Comparison of ENCODE assay signal across 2 cellular contexts in genomic region chr14:104403421-104404220, GRCh38.
TF ChIP-seq lines count a peak whose summit lies in the region.

No MANE protein-coding gene starts in this region.

TF ChIP-seq in GM23338, 12 proteins besides CTCF, POLR2A, EP300 and RAD21:
- TF ChIP-seq EZH2 (IDR thresholded peaks at IDR 0.05; ENCODE audit: low read depth, unreplicated experiment): no peak
- TF ChIP-seq STAT1 (IDR thresholded peaks at IDR 0.05; ENCODE audit: unreplicated experiment): no peak
- no peak for TF ChIP-seq NANOG (IDR thresholded peaks at IDR 0.05; ENCODE audit: borderline replicate concordance)
- no peak for TF ChIP-seq ZNF114 (CRISPR knock-in tag; IDR thresholded peaks at IDR 0.05)
- TF ChIP-seq JUNB (IDR thresholded peaks at IDR 0.05; ENCODE audit: unreplicated experiment): no peak
- TF ChIP-seq, protein P1, sequence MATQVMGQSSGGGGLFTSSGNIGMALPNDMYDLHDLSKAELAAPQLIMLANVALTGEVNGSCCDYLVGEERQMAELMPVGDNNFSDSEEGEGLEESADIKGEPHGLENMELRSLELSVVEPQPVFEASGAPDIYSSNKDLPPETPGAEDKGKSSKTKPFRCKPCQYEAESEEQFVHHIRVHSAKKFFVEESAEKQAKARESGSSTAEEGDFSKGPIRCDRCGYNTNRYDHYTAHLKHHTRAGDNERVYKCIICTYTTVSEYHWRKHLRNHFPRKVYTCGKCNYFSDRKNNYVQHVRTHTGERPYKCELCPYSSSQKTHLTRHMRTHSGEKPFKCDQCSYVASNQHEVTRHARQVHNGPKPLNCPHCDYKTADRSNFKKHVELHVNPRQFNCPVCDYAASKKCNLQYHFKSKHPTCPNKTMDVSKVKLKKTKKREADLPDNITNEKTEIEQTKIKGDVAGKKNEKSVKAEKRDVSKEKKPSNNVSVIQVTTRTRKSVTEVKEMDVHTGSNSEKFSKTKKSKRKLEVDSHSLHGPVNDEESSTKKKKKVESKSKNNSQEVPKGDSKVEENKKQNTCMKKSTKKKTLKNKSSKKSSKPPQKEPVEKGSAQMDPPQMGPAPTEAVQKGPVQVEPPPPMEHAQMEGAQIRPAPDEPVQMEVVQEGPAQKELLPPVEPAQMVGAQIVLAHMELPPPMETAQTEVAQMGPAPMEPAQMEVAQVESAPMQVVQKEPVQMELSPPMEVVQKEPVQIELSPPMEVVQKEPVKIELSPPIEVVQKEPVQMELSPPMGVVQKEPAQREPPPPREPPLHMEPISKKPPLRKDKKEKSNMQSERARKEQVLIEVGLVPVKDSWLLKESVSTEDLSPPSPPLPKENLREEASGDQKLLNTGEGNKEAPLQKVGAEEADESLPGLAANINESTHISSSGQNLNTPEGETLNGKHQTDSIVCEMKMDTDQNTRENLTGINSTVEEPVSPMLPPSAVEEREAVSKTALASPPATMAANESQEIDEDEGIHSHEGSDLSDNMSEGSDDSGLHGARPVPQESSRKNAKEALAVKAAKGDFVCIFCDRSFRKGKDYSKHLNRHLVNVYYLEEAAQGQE (IDR thresholded peaks at IDR 0.05; ENCODE audit: unreplicated experiment): no peak
- TF ChIP-seq POLR2AphosphoS5 (IDR thresholded peaks at IDR 0.05; ENCODE audit: low read depth): no peak
- TF ChIP-seq ZNF331 (CRISPR knock-in tag; IDR thresholded peaks at IDR 0.05; ENCODE audit: low read depth): no peak
- TF ChIP-seq CREB1 (CRISPR knock-in tag; IDR thresholded peaks at IDR 0.05; ENCODE audit: low read depth): no peak
- TF ChIP-seq EZH2phosphoT487 (IDR thresholded peaks at IDR 0.05; ENCODE audit: unreplicated experiment): no peak
- TF ChIP-seq, protein P2, sequence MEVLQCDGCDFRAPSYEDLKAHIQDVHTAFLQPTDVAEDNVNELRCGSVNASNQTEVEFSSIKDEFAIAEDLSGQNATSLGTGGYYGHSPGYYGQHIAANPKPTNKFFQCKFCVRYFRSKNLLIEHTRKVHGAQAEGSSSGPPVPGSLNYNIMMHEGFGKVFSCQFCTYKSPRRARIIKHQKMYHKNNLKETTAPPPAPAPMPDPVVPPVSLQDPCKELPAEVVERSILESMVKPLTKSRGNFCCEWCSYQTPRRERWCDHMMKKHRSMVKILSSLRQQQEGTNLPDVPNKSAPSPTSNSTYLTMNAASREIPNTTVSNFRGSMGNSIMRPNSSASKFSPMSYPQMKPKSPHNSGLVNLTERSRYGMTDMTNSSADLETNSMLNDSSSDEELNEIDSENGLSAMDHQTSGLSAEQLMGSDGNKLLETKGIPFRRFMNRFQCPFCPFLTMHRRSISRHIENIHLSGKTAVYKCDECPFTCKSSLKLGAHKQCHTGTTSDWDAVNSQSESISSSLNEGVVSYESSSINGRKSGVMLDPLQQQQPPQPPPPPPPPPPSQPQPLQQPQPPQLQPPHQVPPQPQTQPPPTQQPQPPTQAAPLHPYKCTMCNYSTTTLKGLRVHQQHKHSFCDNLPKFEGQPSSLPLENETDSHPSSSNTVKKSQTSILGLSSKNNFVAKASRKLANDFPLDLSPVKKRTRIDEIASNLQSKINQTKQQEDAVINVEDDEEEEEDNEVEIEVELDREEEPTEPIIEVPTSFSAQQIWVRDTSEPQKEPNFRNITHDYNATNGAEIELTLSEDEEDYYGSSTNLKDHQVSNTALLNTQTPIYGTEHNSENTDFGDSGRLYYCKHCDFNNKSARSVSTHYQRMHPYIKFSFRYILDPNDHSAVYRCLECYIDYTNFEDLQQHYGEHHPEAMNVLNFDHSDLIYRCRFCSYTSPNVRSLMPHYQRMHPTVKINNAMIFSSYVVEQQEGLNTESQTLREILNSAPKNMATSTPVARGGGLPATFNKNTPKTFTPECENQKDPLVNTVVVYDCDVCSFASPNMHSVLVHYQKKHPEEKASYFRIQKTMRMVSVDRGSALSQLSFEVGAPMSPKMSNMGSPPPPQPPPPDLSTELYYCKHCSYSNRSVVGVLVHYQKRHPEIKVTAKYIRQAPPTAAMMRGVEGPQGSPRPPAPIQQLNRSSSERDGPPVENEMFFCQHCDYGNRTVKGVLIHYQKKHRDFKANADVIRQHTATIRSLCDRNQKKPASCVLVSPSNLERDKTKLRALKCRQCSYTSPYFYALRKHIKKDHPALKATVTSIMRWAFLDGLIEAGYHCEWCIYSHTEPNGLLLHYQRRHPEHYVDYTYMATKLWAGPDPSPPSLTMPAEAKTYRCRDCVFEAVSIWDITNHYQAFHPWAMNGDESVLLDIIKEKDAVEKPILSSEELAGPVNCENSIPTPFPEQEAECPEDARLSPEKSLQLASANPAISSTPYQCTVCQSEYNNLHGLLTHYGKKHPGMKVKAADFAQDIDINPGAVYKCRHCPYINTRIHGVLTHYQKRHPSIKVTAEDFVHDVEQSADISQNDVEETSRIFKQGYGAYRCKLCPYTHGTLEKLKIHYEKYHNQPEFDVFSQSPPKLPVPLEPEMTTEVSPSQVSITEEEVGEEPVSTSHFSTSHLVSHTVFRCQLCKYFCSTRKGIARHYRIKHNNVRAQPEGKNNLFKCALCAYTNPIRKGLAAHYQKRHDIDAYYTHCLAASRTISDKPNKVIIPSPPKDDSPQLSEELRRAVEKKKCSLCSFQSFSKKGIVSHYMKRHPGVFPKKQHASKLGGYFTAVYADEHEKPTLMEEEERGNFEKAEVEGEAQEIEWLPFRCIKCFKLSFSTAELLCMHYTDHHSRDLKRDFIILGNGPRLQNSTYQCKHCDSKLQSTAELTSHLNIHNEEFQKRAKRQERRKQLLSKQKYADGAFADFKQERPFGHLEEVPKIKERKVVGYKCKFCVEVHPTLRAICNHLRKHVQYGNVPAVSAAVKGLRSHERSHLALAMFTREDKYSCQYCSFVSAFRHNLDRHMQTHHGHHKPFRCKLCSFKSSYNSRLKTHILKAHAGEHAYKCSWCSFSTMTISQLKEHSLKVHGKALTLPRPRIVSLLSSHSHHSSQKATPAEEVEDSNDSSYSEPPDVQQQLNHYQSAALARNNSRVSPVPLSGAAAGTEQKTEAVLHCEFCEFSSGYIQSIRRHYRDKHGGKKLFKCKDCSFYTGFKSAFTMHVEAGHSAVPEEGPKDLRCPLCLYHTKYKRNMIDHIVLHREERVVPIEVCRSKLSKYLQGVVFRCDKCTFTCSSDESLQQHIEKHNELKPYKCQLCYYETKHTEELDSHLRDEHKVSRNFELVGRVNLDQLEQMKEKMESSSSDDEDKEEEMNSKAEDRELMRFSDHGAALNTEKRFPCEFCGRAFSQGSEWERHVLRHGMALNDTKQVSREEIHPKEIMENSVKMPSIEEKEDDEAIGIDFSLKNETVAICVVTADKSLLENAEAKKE (CRISPR knock-in tag; IDR thresholded peaks at IDR 0.05): no peak
- TF ChIP-seq, protein P3, sequence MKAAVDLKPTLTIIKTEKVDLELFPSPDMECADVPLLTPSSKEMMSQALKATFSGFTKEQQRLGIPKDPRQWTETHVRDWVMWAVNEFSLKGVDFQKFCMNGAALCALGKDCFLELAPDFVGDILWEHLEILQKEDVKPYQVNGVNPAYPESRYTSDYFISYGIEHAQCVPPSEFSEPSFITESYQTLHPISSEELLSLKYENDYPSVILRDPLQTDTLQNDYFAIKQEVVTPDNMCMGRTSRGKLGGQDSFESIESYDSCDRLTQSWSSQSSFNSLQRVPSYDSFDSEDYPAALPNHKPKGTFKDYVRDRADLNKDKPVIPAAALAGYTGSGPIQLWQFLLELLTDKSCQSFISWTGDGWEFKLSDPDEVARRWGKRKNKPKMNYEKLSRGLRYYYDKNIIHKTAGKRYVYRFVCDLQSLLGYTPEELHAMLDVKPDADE (IDR thresholded peaks at IDR 0.05): no peak

TF ChIP-seq in H1, 55 proteins besides CTCF, POLR2A, EP300 and RAD21:
- TF ChIP-seq CEBPB (IDR thresholded peaks at IDR 0.05; ENCODE audit: low read depth, low read length) (no peak), YY1 (IDR thresholded peaks at IDR 0.05; ENCODE audit: low read depth, low read length) (no peak), RNF2 (IDR thresholded peaks at IDR 0.05; ENCODE audit: borderline replicate concordance, low read depth, low read length, missing control alignments, poor library complexity, severe bottlenecking) (no peak), SIX5 (IDR thresholded peaks at IDR 0.05; ENCODE audit: low read depth, low read length) (no peak), SAP30 (IDR thresholded peaks at IDR 0.05; ENCODE audit: insufficient read depth, insufficient replicate concordance, low read length) (no peak), PHF8 (conservative IDR thresholded peaks at IDR 0.05; ENCODE audit: low read depth, low read length) (no peak), CREB1 (IDR thresholded peaks at IDR 0.05) (no peak), GABPA (IDR thresholded peaks at IDR 0.05; ENCODE audit: borderline replicate concordance, insufficient read depth, low read length) (no peak), BCL11A (IDR thresholded peaks at IDR 0.05; ENCODE audit: low read depth in 2 of 2, low read length in 2 of 2) (no peak), SRF (IDR thresholded peaks at IDR 0.05; ENCODE audit: low read depth, low read length) (no peak)
